8 cellular contexts compared by ENCODE assay signal in the genomic region with DNA sequence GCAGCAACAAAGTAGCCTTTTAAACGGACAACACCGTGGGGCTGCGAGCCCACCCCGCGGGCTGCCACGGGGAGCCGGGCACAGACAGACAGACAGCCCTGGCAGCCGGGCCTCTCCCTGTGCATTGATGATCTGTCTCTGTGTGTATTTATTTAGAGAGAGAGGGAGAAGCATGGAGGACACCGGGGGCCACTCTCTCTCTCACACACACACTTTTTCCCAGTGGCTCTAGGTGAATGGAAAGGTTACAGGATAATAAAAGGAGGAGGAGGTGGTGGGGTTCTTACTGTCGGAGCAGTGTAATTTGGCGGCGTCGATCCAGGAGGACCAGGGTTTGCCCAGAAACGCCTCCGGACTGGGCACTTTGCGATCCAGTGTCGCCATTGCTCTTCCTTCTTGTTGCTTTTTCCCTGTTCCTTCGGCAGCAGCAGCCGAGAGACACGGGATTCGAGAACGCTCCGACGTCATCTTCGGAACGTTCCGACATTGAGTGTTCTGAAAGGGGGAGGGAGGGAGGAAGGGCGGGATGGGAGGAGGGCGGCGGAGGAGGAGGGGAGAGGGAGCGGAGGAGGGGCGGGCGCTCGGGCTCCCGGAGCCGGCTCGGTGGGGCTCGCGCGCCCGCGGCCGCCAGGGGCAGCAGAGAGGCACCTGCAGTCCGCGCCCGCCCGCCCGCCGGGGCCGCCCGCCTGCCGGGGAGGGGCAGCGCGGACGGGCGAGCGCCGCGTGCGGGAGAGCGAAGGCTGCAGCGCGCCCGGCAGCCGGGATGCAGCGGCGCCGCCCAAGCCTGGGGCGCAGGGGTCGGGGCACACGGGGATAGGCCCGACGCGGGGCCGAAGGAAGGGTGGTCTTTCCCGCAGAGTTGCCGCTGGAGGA. TPM values are rescaled to one million over a fixed set of nuclear protein-coding genes. Genes with fewer than 3 reads are reported as not detected.
DNase-seq lines count a peak whose midpoint lies in the region; ATAC-seq and TF ChIP-seq lines count a peak whose summit lies in the region.

A gene with protein sequence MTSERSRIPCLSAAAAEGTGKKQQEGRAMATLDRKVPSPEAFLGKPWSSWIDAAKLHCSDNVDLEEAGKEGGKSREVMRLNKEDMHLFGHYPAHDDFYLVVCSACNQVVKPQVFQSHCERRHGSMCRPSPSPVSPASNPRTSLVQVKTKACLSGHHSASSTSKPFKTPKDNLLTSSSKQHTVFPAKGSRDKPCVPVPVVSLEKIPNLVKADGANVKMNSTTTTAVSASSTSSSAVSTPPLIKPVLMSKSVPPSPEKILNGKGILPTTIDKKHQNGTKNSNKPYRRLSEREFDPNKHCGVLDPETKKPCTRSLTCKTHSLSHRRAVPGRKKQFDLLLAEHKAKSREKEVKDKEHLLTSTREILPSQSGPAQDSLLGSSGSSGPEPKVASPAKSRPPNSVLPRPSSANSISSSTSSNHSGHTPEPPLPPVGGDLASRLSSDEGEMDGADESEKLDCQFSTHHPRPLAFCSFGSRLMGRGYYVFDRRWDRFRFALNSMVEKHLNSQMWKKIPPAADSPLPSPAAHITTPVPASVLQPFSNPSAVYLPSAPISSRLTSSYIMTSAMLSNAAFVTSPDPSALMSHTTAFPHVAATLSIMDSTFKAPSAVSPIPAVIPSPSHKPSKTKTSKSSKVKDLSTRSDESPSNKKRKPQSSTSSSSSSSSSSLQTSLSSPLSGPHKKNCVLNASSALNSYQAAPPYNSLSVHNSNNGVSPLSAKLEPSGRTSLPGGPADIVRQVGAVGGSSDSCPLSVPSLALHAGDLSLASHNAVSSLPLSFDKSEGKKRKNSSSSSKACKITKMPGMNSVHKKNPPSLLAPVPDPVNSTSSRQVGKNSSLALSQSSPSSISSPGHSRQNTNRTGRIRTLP (minus strand): TSS at position 509 of the 873 bp plus-strand sequence. CDS start 41 bp downstream, at position 468.

- peaks cover 21 to 79% (median 56%) of the 10 kb centered on the region in 4 donors for H3K4me1 Mint-ChIP-seq in CD4-positive, CD25-positive, alpha-beta regulatory T cell

- H3K79me2 ChIP-seq in PC-3 (ENCODE audit: low read length): peaks cover 42% of the 10 kb centered on the region

- TF ChIP-seq POLR2A in erythroblast (IDR thresholded peaks at IDR 0.05; ENCODE audit: low read length): peak; percentile 75

- peak within 1 kb of the TSS; percentile 83 for H3K27ac ChIP-seq in CD4-positive, CD25-positive, alpha-beta regulatory T cell (ENCODE audit: insufficient read depth, low read length, poor library complexity, severe bottlenecking)
- peak within 1 kb of the TSS; percentile 62 for H3K27ac ChIP-seq in PC-3 (ENCODE audit: low read length)

- no peaks in the 10 kb centered on the region for H3K9me3 ChIP-seq in CD4-positive, CD25-positive, alpha-beta regulatory T cell (ENCODE audit: control insufficient read depth in 2 of 2, low read length in 2 of 2)
- H3K9me3 ChIP-seq in PC-3 (ENCODE audit: low read length): no peaks in the 10 kb centered on the region

- H3K9me3 Mint-ChIP-seq in CD4-positive, CD25-positive, alpha-beta regulatory T cell: peaks cover 0 to 2% (median 0%) of the 10 kb centered on the region in 7 donors

- peak within 1 kb of the TSS; percentile 96 to 98 (median 97) for H3K27ac Mint-ChIP-seq in CD4-positive, CD25-positive, alpha-beta regulatory T cell

- peak; percentile 88 to 90 (median 90) for DNase-seq in CD4-positive, CD25-positive, alpha-beta regulatory T cell
- DNase-seq in KBM-7: peak; percentile 94
- peak; percentile 99 for DNase-seq in PC-3
- DNase-seq in activated T-cell treated with anti-CD3 and anti-CD28 coated beads for 48 hours (ENCODE audit: low read depth): peak; percentile 91
- DNase-seq in erythroblast (lab: John Stamatoyannopoulos, UW): peak; percentile 93 to 96
- peak; percentile 96 for DNase-seq in mucosa of gallbladder (ENCODE audit: low spot score)
- DNase-seq in stimulated activated CD8-positive, alpha-beta memory T cell treated with anti-CD3 and anti-CD28 coated beads, Interleukin-4, amount 100 ng/mL, for 1 hour (ENCODE audit: low read depth in 2 of 2, low spot score in 1 of 2): peak; percentile 69 to 81

- in situ Hi-C loops in KBM-7 (cut with MboI; ENCODE audit: low pct_unique_long_range_greater_than_20kb, low sequenced_read_pairs): no loop called here

- intact Hi-C loops in PC-3 (cut with micrococcal nuclease): loop anchor here (1.0 to 5.0 kb wide), 8 partner anchors 20 to 276 kb away; no protein-coding TSS in a partner anchor

- H3K9me2 ChIP-seq in PC-3 (replicated peaks; ENCODE audit: low read length): no peaks in the 10 kb centered on the region

- 0 out of 2 replicates have a peak, but pooled peaks have one; percentile 23 for TF ChIP-seq CTCF in PC-3 (conservative IDR thresholded peaks at IDR 0.05; ENCODE audit: low read depth, low read length)

- H3K4me3 ChIP-seq in CD4-positive, CD25-positive, alpha-beta regulatory T cell (ENCODE audit: low read depth, low read length): peak within 1 kb of the TSS; percentile 98
- H3K4me3 ChIP-seq in PC-3 (ENCODE audit: low read length): peak within 1 kb of the TSS; percentile 90

- H4K20me1 ChIP-seq in PC-3 (ENCODE audit: low read length): peaks cover 8% of the 10 kb centered on the region; the same call in 1 of the 2 replicates

- no peaks in the 10 kb centered on the region for H3K27me3 ChIP-seq in CD4-positive, CD25-positive, alpha-beta regulatory T cell (ENCODE audit: control insufficient read depth, insufficient read depth, low read length)
- no peaks in the 10 kb centered on the region for H3K27me3 ChIP-seq in PC-3 (ENCODE audit: low read length)

- H3K27me3 Mint-ChIP-seq in CD4-positive, CD25-positive, alpha-beta regulatory T cell: no peaks in the 10 kb centered on the region

- peak within 1 kb of the TSS; percentile 92 for H3K9ac ChIP-seq in PC-3 (ENCODE audit: low read length)

- ATAC-seq in CD4-positive, CD25-positive, alpha-beta regulatory T cell (ENCODE audit: low read depth in 2 of 2): peak; percentile 94 to 96
- peak; percentile 91 for ATAC-seq in GM21423 (IDR thresholded peaks at IDR 0.05; ENCODE audit: unreplicated experiment)
- peak; percentile 77 for ATAC-seq in PC-3

- POLR2A ChIA-PET in PC-3 (lab: Charles Lee; ENCODE audit: unreplicated experiment): no interaction called here

- peak within 1 kb of the TSS; percentile 98 to 99 (median 98) for H3K4me3 Mint-ChIP-seq in CD4-positive, CD25-positive, alpha-beta regulatory T cell

- CTCF ChIA-PET in PC-3 (lab: Charles Lee): interaction anchor here (1.2 kb wide), 1 partner anchor 20 kb away, joined by 7 read pairs; no protein-coding TSS in a partner anchor

- no peaks in the 10 kb centered on the region for H3F3A ChIP-seq in PC-3 (ENCODE audit: low read length, unreplicated experiment)

- TSS peak; percentile 76 for BruUV-seq in PC-3 (replicated peaks; lab: Mats Ljungman, UMichigan)

- H2AFZ ChIP-seq in PC-3 (ENCODE audit: low read length): peak within 1 kb of the TSS; percentile 83

- H3K4me1 ChIP-seq in CD4-positive, CD25-positive, alpha-beta regulatory T cell (ENCODE audit: control insufficient read depth, insufficient read depth, low read length, poor library complexity, severe bottlenecking): peaks cover 68% of the 10 kb centered on the region
- peaks cover 32% of the 10 kb centered on the region for H3K4me1 ChIP-seq in PC-3 (ENCODE audit: insufficient read depth, low read length)

- peak within 1 kb of the TSS; percentile 95 for H3K4me2 ChIP-seq in PC-3 (ENCODE audit: low read length)

- peaks cover 4% of the 10 kb centered on the region for H3K36me3 ChIP-seq in CD4-positive, CD25-positive, alpha-beta regulatory T cell (ENCODE audit: control insufficient read depth, insufficient read depth, low read length)
- no peaks in the 10 kb centered on the region for H3K36me3 ChIP-seq in PC-3 (ENCODE audit: low read depth, low read length)

- peaks cover 15% of the 10 kb centered on the region for H3K36me3 Mint-ChIP-seq in CD4-positive, CD25-positive, alpha-beta regulatory T cell

RNA-seq across cellular contexts. Expression of the gene that starts here (rescaled TPM):
- total RNA-seq in CD4-positive, CD25-positive, alpha-beta regulatory T cell: 78.9 TPM
- 10 to 100 TPM; 25.8 to 28.1 (median 26.5) TPM for polyA plus RNA-seq in CD4-positive, CD25-positive, alpha-beta regulatory T cell
- 6.2 and 16.0 TPM in 2 replicates for total RNA-seq in PC-3 (2014; rRNA removed)
- 16.3 TPM for total RNA-seq in mucosa of gallbladder

Comparison
In these comparisons a context has a peak if more than half of its experiments do, and no peak if none do; other contexts are left out.
1. Peak in every context shown above with its lines: DNase-seq, ATAC-seq, H3K4me3 ChIP-seq and H3K27ac ChIP-seq.